Comparison of ENCODE assay signal across 23 cellular contexts in genomic region chr4:40595981-40596380, GRCh38.
"Had no signal": no experiment of that assay in that cellular context is flagged by ENCODE, and none has a peak within 500 bp of the region (broad histone marks: within the 10 kb centered on the region; RNA-seq: fewer than 3 reads in every experiment).

No MANE protein-coding gene starts in this region.

- H3K27me3 Mint-ChIP-seq: activated CD8-positive, alpha-beta memory T cell treated with anti-CD3 and anti-CD28 coated beads, Interleukin-2, amount 10 ng/mL, durations not matched to agents 7 days and 5 days; activated naive CD8-positive, alpha-beta T cell treated with anti-CD3 and anti-CD28 coated beads for 36 hours had no signal

- H3K4me1 ChIP-seq: ascending aorta, uterus had no signal

- H3K36me3 Mint-ChIP-seq: activated CD8-positive, alpha-beta memory T cell treated with anti-CD3 and anti-CD28 coated beads, Interleukin-2, amount 10 ng/mL, durations not matched to agents 7 days and 5 days; activated naive CD8-positive, alpha-beta T cell treated with anti-CD3 and anti-CD28 coated beads for 36 hours; brain; naive thymus-derived CD8-positive, alpha-beta T cell had no signal

- H3K36me3 ChIP-seq: ascending aorta, thoracic aorta, uterus had no signal

- H3K27me3 ChIP-seq: ascending aorta, spleen, uterus had no signal

- H3K4me3 ChIP-seq: ascending aorta, coronary artery, spleen, thoracic aorta, uterus had no signal

- H3K27ac Mint-ChIP-seq: activated CD8-positive, alpha-beta memory T cell treated with anti-CD3 and anti-CD28 coated beads, Interleukin-2, amount 10 ng/mL, durations not matched to agents 7 days and 5 days; activated CD8-positive, alpha-beta T cell treated with anti-CD3 and anti-CD28 coated beads, Interleukin-2, amount 10 ng/mL, durations not matched to agents 7 days and 5 days; activated naive CD4-positive, alpha-beta T cell treated with anti-CD3 and anti-CD28 coated beads for 36 hours; activated naive CD8-positive, alpha-beta T cell treated with anti-CD3 and anti-CD28 coated beads for 36 hours; effector memory CD8-positive, alpha-beta T cell; T-helper 1 cell treated with Interleukin-12 subunit alpha and Interleukin-12 subunit beta and Interleukin-4 antibody, amounts not matched to agents 30 μg/mL and 1 μg/mL, for 36 hours had no signal

- ATAC-seq: activated CD8-positive, alpha-beta memory T cell treated with anti-CD3 and anti-CD28 coated beads, Interleukin-2, amount 10 ng/mL, durations not matched to agents 7 days and 5 days; activated CD8-positive, alpha-beta T cell treated with anti-CD3 and anti-CD28 coated beads, Interleukin-2, amount 10 ng/mL, durations not matched to agents 7 days and 5 days; effector memory CD8-positive, alpha-beta T cell; esophagus mucosa; naive thymus-derived CD8-positive, alpha-beta T cell; right cardiac atrium had no signal

- H3K9me3 Mint-ChIP-seq: activated naive CD4-positive, alpha-beta T cell treated with anti-CD3 and anti-CD28 coated beads for 36 hours; activated naive CD8-positive, alpha-beta T cell treated with anti-CD3 and anti-CD28 coated beads for 36 hours; effector memory CD8-positive, alpha-beta T cell; T-helper 1 cell treated with Interleukin-12 subunit alpha and Interleukin-12 subunit beta and Interleukin-4 antibody, amounts not matched to agents 30 μg/mL and 1 μg/mL, for 36 hours had no signal

- H3K27ac ChIP-seq: ascending aorta, coronary artery, spleen, thoracic aorta, uterus had no signal

- H3K4me1 Mint-ChIP-seq: activated CD8-positive, alpha-beta memory T cell treated with anti-CD3 and anti-CD28 coated beads, Interleukin-2, amount 10 ng/mL, durations not matched to agents 7 days and 5 days; activated naive CD8-positive, alpha-beta T cell treated with anti-CD3 and anti-CD28 coated beads for 36 hours; brain; naive thymus-derived CD8-positive, alpha-beta T cell had no signal

- DNase-seq: activated CD8-positive, alpha-beta memory T cell treated with anti-CD3 and anti-CD28 coated beads, Interleukin-2, amount 10 ng/mL, durations not matched to agents 7 days and 5 days; activated CD8-positive, alpha-beta T cell treated with anti-CD3 and anti-CD28 coated beads, Interleukin-2, amount 10 ng/mL, durations not matched to agents 7 days and 5 days; activated effector memory CD4-positive, alpha-beta T cell treated with Interleukin-2 at 50 U/mL for 16 hours; activated naive CD4-positive, alpha-beta T cell treated with anti-CD3 and anti-CD28 coated beads for 36 hours; activated naive CD8-positive, alpha-beta T cell treated with anti-CD3 and anti-CD28 coated beads for 36 hours; activated T-cell treated with anti-CD3 and anti-CD28 coated beads for 4 hours; effector memory CD8-positive, alpha-beta T cell; foreskin fibroblast; head of caudate nucleus; hippocampal formation; kidney; naive thymus-derived CD8-positive, alpha-beta T cell; right cardiac atrium; spleen; stimulated activated naive CD4-positive, alpha-beta T cell; T-helper 9 cell; uterus had no signal

- H3K4me3 Mint-ChIP-seq: activated CD8-positive, alpha-beta memory T cell treated with anti-CD3 and anti-CD28 coated beads, Interleukin-2, amount 10 ng/mL, durations not matched to agents 7 days and 5 days; activated CD8-positive, alpha-beta T cell treated with anti-CD3 and anti-CD28 coated beads, Interleukin-2, amount 10 ng/mL, durations not matched to agents 7 days and 5 days; activated naive CD4-positive, alpha-beta T cell treated with anti-CD3 and anti-CD28 coated beads for 36 hours; activated naive CD8-positive, alpha-beta T cell treated with anti-CD3 and anti-CD28 coated beads for 36 hours; brain; effector memory CD8-positive, alpha-beta T cell; naive thymus-derived CD8-positive, alpha-beta T cell; T-helper 1 cell treated with Interleukin-12 subunit alpha and Interleukin-12 subunit beta and Interleukin-4 antibody, amounts not matched to agents 30 μg/mL and 1 μg/mL, for 36 hours had no signal

- H3K9me3 ChIP-seq: ascending aorta, spleen, thoracic aorta, uterus had no signal
